ENCODE assay signal across 15 cellular contexts in the genomic region with DNA sequence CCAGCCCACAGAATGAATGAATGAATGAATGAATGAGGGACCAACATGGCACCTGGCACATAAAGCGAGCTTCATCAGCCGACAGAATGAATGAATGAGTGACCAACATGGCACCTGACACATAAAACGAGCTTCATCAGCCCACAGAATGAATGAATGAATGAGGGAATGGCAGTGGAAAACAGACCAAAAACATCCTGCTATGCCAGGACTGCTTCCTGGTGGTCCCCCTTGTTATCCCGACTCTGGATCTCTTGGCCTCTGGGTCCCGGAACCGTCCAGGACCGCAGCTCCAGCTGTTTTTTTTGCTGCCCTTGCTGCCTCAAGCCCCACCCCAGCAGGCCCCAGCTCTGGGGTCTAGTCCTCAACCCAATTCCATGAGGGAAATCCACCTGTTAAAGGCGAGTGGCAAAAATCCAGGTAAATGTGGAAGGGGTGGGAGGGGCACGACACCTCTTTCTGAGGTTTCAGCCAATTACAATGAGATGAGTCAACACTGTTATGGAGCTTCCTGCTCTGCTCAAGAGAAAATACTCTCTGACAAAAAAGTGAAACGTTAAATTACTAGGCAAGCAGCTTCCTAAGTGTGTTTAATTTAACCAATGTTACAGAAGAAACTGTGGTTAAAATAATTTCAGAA.
A peak's percentile ranks its signal among the peaks of the same experiment; 100 is the strongest.
DNase-seq lines count a peak whose midpoint lies in the region; ATAC-seq, FAIRE-seq and TF ChIP-seq lines count a peak whose summit lies in the region.
"Had no signal": no experiment of that assay in that cellular context is flagged by ENCODE, and none has a peak within 500 bp of the region (broad histone marks: within the 10 kb centered on the region; RNA-seq: fewer than 3 reads in every experiment).

No MANE protein-coding gene starts in this region.

- intact Hi-C loops in HepG2 (cut with micrococcal nuclease; ENCODE audit: unreplicated experiment) = no loop called here
- intact Hi-C loops in right lobe of liver (cut with DNase I) = no loop called here
- intact Hi-C loops in PC-9 (cut with micrococcal nuclease; ENCODE audit: unreplicated experiment) = loop anchor here (5.0 kb wide), 1 partner anchor 60 kb away; no protein-coding TSS in a partner anchor
- intact Hi-C loops in heart right ventricle (cut with DNase I) = no loop called here

- DNase-seq in HepG2 (ENCODE audit: low spot score) (no peak), right lobe of liver (no peak), PC-9 (peak in 1 of 2 experiments; percentile 25), fibroblast of mammary gland (ENCODE audit: low read depth) (peak; percentile 16), RKO (ENCODE audit: low spot score) (no peak), heart right ventricle (no peak), DMS79 (lab: John Stamatoyannopoulos, UW) (no peak)
- DNase-seq: AML-193, MG63, midbrain, NCI-H774 had no signal

- H3K36me3 ChIP-seq in HepG2 (replicated peaks in 1 of 2; ENCODE audit: control insufficient read depth in 1 of 2, insufficient read depth in 2 of 2, low read length in 2 of 2) = peaks cover 32 to 73% of the 10 kb centered on the region in 2 experiments
- H3K36me3 ChIP-seq in right lobe of liver = peaks cover 0 to 7% (median 1%) of the 10 kb centered on the region in 4 donors
- no peaks in the 10 kb centered on the region for H3K36me3 ChIP-seq in PC-9 (ENCODE audit: low read depth)
- peaks cover 0 to 60% (median 0%) of the 10 kb centered on the region in 9 donors for H3K36me3 ChIP-seq in heart right ventricle
- H3K36me3 ChIP-seq: MG63 had no signal

- no peak for TF ChIP-seq RAD21 in HepG2 (CRISPR knock-in tag; IDR thresholded peaks at IDR 0.05)

- in situ Hi-C loops in HepG2 (cut with HindIII; ENCODE audit: extremely low pct_ligation_motif_present, low pct_unique_long_range_greater_than_20kb) = no loop called here

- H3K79me2 ChIP-seq in HepG2 (ENCODE audit: insufficient read depth, low read length) (no peaks in the 10 kb centered on the region), PC-9 (ENCODE audit: low read depth) (no peaks in the 10 kb centered on the region)
- H3K79me2 ChIP-seq: hepatocyte had no signal

- ATAC-seq in HepG2 (peak; percentile 33), right lobe of liver (no peak), HG03521 (IDR thresholded peaks at IDR 0.05; ENCODE audit: unreplicated experiment) (no peak), heart right ventricle (no peak)
- ATAC-seq: T-cell had no signal

- no peak overlapping the region for H3K4me3 ChIP-seq in HepG2 (replicated peaks in 1 of 3; ENCODE audit: insufficient read depth in 1 of 3, low read depth in 2 of 3, low read length in 3 of 3)
- H3K4me3 ChIP-seq in right lobe of liver = no peak overlapping the region
- H3K4me3 ChIP-seq in PC-9 = no peak overlapping the region
- no peak overlapping the region for H3K4me3 ChIP-seq in fibroblast of mammary gland (ENCODE audit: control insufficient read depth, low read depth, low read length)
- H3K4me3 ChIP-seq in heart right ventricle = no peak overlapping the region
- H3K4me3 ChIP-seq: hepatocyte, MG63 had no signal

- H3K9ac ChIP-seq in HepG2 (ENCODE audit: insufficient read depth, low read depth, low read length) = no peak overlapping the region

- no peaks in the 10 kb centered on the region for H3K27me3 ChIP-seq in HepG2 (ENCODE audit: control insufficient read depth in 1 of 2, insufficient read depth in 2 of 2, low read length in 2 of 2)
- H3K27me3 ChIP-seq in right lobe of liver = no peaks in the 10 kb centered on the region
- no peaks in the 10 kb centered on the region for H3K27me3 ChIP-seq in PC-9 (ENCODE audit: insufficient read depth, low read depth)
- no peaks in the 10 kb centered on the region for H3K27me3 ChIP-seq in heart right ventricle
- H3K27me3 ChIP-seq: hepatocyte, MG63 had no signal

- H2AFZ ChIP-seq in HepG2 (ENCODE audit: low read length) (no peak overlapping the region), PC-9 (no peak overlapping the region)
- H2AFZ ChIP-seq: hepatocyte had no signal

- H3K9me2 ChIP-seq in PC-9 (ENCODE audit: insufficient read depth) = no peaks in the 10 kb centered on the region

- H3K9me3 ChIP-seq in HepG2 (ENCODE audit: low read length) (no peaks in the 10 kb centered on the region), right lobe of liver (no peaks in the 10 kb centered on the region), PC-9 (ENCODE audit: insufficient read depth, low read depth) (no peaks in the 10 kb centered on the region), heart right ventricle (no peaks in the 10 kb centered on the region)
- H3K9me3 ChIP-seq: MG63 had no signal

- TF ChIP-seq POLR2A in HepG2 (IDR thresholded peaks at IDR 0.05; ENCODE audit: insufficient read depth in 1 of 2, low read depth in 2 of 2, low read length in 2 of 2) (no peak), right lobe of liver (IDR thresholded peaks at IDR 0.05) (no peak)

- TF ChIP-seq CTCF in HepG2 (CRISPR knock-in tag; IDR thresholded peaks at IDR 0.05) (no peak), right lobe of liver (IDR thresholded peaks at IDR 0.05) (no peak), PC-9 (conservative IDR thresholded peaks at IDR 0.05) (no peak), fibroblast of mammary gland (conservative IDR thresholded peaks at IDR 0.05; ENCODE audit: control insufficient read depth, insufficient read depth, low read depth, low read length) (no peak), heart right ventricle (IDR thresholded peaks at IDR 0.05) (no peak)

- no peaks in the 10 kb centered on the region for H4K20me1 ChIP-seq in HepG2 (ENCODE audit: insufficient read depth, low read length)
- H4K20me1 ChIP-seq in PC-9 (ENCODE audit: insufficient read depth) = no peaks in the 10 kb centered on the region

- no peak overlapping the region for H3K27ac ChIP-seq in HepG2 (ENCODE audit: extremely low read length, insufficient read depth, low read length)
- H3K27ac ChIP-seq in right lobe of liver = no peak overlapping the region
- no peak overlapping the region for H3K27ac ChIP-seq in PC-9
- no peak overlapping the region for H3K27ac ChIP-seq in heart right ventricle
- H3K27ac ChIP-seq: hepatocyte had no signal

- H3F3A ChIP-seq in PC-9 (ENCODE audit: insufficient read depth, low read depth) = peaks cover 6% of the 10 kb centered on the region

- no peak for FAIRE-seq in HepG2 (lab: Jason Lieb, UNC)
- FAIRE-seq: H54 had no signal

- POLR2A ChIA-PET in HepG2 (lab: Yijun Ruan, JAX) (no interaction called here), PC-9 (lab: Charles Lee; ENCODE audit: unreplicated experiment) (no interaction called here)

- TF ChIP-seq EP300 in HepG2 (IDR thresholded peaks at IDR 0.05; ENCODE audit: low read depth in 2 of 2, low read length in 2 of 2) = no peak
- TF ChIP-seq EP300 in HepG2 (CRISPR knock-in tag; IDR thresholded peaks at IDR 0.05; ENCODE audit: borderline replicate concordance) = no peak

- WGBS in HepG2 (ENCODE audit: low lambda C conversion rate) = 92% methylated on average over 10 of the region's 10 CpGs
- 78% methylated on average over 8 of the region's 10 CpGs for WGBS in right lobe of liver (ENCODE audit: insufficient coverage, low coverage, low lambda C conversion rate, missing lambda C conversion rate)
- 78 to 84% methylated on average over 10 of the region's 10 CpGs for WGBS in heart right ventricle, 2 donors

- BruUV-seq in HepG2 (replicated peaks; lab: Mats Ljungman, UMichigan) (no TSS peak), PC-9 (replicated peaks; lab: Mats Ljungman, UMichigan) (TSS peak; percentile 37)

- no peak overlapping the region for H3K4me2 ChIP-seq in HepG2 (ENCODE audit: low read depth, low read length)
- H3K4me2 ChIP-seq in PC-9 = no peak overlapping the region
- H3K4me2 ChIP-seq: hepatocyte had no signal

- H3K4me1 ChIP-seq in HepG2 (ENCODE audit: insufficient read depth, low read length) (no peaks in the 10 kb centered on the region), right lobe of liver (no peaks in the 10 kb centered on the region), PC-9 (replicated peaks; ENCODE audit: insufficient read depth) (no peaks in the 10 kb centered on the region), heart right ventricle (peaks cover 0 to 33% (median 16%) of the 10 kb centered on the region in 9 donors)

- CTCF ChIA-PET in HepG2 (lab: Yijun Ruan, JAX; ENCODE audit: low intra/inter-chr PET ratio, low total read pairs) = no interaction called here
- CTCF ChIA-PET in PC-9 (lab: Charles Lee) = interaction anchor here (0.7 kb wide), 1 partner anchor 153 kb away, joined by 3 read pairs; no protein-coding TSS in a partner anchor

TF ChIP-seq in HepG2, 621 proteins besides CTCF, POLR2A, EP300 and RAD21:
- TF ChIP-seq ZNF24 (IDR thresholded peaks at IDR 0.05) (peak; percentile 91), ZNF335 (CRISPR knock-in tag; IDR thresholded peaks at IDR 0.05) (no peak), SMYD3 (CRISPR knock-in tag; IDR thresholded peaks at IDR 0.05) (no peak)
